16 cellular contexts compared by ENCODE assay signal in genomic region chr16:3589001-3589400, GRCh38. TPM values are rescaled to one million over a fixed set of nuclear protein-coding genes. Genes with fewer than 3 reads are reported as not detected.
A peak's percentile ranks its signal among the peaks of the same experiment; 100 is the strongest.
DNase-seq lines count a peak whose midpoint lies in the region; TF ChIP-seq lines count a peak whose summit lies in the region.
"Had no signal": no experiment of that assay in that cellular context is flagged by ENCODE, and none has a peak within 500 bp of the region (broad histone marks: within the 10 kb centered on the region; RNA-seq: fewer than 3 reads in every experiment).

No MANE protein-coding gene starts in this region.

- DNase-seq in Karpas-422 (no peak), smooth muscle cell (lab: John Stamatoyannopoulos, UW; ENCODE audit: unreplicated experiment) (no peak), MG63 (no peak), immature natural killer cell (no peak), retina (no peak)
- DNase-seq: 8988T; AML-193; C1 segment of cervical spinal cord; CD4-positive, alpha-beta memory T cell; DMS79; EL; H9 had no signal

- H2AFZ ChIP-seq in Karpas-422 (ENCODE audit: low read length), result no peak overlapping the region
- H2AFZ ChIP-seq in smooth muscle cell (ENCODE audit: low read depth), result no peak overlapping the region
- H2AFZ ChIP-seq: GM23338 had no signal

- peak overlapping the region; percentile 87 for H3K27ac Mint-ChIP-seq in dendritic cell treated with granulocyte-macrophage colony-stimulating factor and Interleukin-4, amounts not matched to agents 40 ng/mL and 50 ng/mL, for 4 days
- H3K27ac Mint-ChIP-seq in immature natural killer cell, result no peak overlapping the region

- peak overlapping the region; percentile 79 for H3K4me3 Mint-ChIP-seq in dendritic cell treated with granulocyte-macrophage colony-stimulating factor and Interleukin-4, amounts not matched to agents 40 ng/mL and 50 ng/mL, for 4 days
- no peak overlapping the region for H3K4me3 Mint-ChIP-seq in immature natural killer cell
- H3K4me3 Mint-ChIP-seq: CD4-positive, alpha-beta memory T cell; GM23338; H9 had no signal

- no peaks in the 10 kb centered on the region for H3K27me3 ChIP-seq in BLaER1 treated with 17β-estradiol and CSF1 and Interleukin-3, amounts not matched to agents 10 nM and 100 nM
- H3K27me3 ChIP-seq in Karpas-422 (ENCODE audit: low read length) (no peaks in the 10 kb centered on the region), smooth muscle cell (ENCODE audit: low read depth) (no peaks in the 10 kb centered on the region), MG63 (no peaks in the 10 kb centered on the region)

- peak overlapping the region; percentile 67 to 87 (median 80) for H3K9ac ChIP-seq in BLaER1 treated with 17β-estradiol and CSF1 and Interleukin-3, amounts not matched to agents 10 nM and 100 nM
- H3K9ac ChIP-seq in Karpas-422 (ENCODE audit: low read length), result no peak overlapping the region
- H3K9ac ChIP-seq in smooth muscle cell (ENCODE audit: low read depth), result no peak overlapping the region

- H3K27me3 Mint-ChIP-seq in dendritic cell treated with granulocyte-macrophage colony-stimulating factor and Interleukin-4, amounts not matched to agents 40 ng/mL and 50 ng/mL, for 4 days, result peaks cover 7% of the 10 kb centered on the region
- peaks cover 0 to 4% (median 4%) of the 10 kb centered on the region in 3 donors for H3K27me3 Mint-ChIP-seq in immature natural killer cell (ENCODE audit: low read depth in 3 of 3)
- H3K27me3 Mint-ChIP-seq: CD4-positive, alpha-beta memory T cell had no signal

- H3K27ac ChIP-seq in BLaER1 treated with 17β-estradiol and CSF1 and Interleukin-3, amounts not matched to agents 10 nM and 100 nM, result peak overlapping the region; percentile 45 to 96 (median 85); a peak in 21 of 22 replicates
- peak overlapping the region; percentile 93 for H3K27ac ChIP-seq in Karpas-422 (ENCODE audit: low read length)
- H3K27ac ChIP-seq in smooth muscle cell (ENCODE audit: low read depth), result peak overlapping the region; percentile 76

- H3K36me3 Mint-ChIP-seq in dendritic cell treated with granulocyte-macrophage colony-stimulating factor and Interleukin-4, amounts not matched to agents 40 ng/mL and 50 ng/mL, for 4 days (ENCODE audit: low read depth), result peaks cover 52% of the 10 kb centered on the region
- H3K36me3 Mint-ChIP-seq in immature natural killer cell, result peaks cover 12 to 29% (median 25%) of the 10 kb centered on the region in 3 donors

- peaks cover 75% of the 10 kb centered on the region for H3K4me1 Mint-ChIP-seq in dendritic cell treated with granulocyte-macrophage colony-stimulating factor and Interleukin-4, amounts not matched to agents 40 ng/mL and 50 ng/mL, for 4 days (ENCODE audit: low read depth)
- H3K4me1 Mint-ChIP-seq in immature natural killer cell, result peaks cover 19% of the 10 kb centered on the region in 2 donors

- no peaks in the 10 kb centered on the region for H3K9me2 ChIP-seq in Karpas-422 (replicated peaks; ENCODE audit: insufficient read depth, low read length)

- peaks cover 64 to 100% (median 82%) of the 10 kb centered on the region in 10 experiments for H3K4me1 ChIP-seq in BLaER1 treated with 17β-estradiol and CSF1 and Interleukin-3, amounts not matched to agents 10 nM and 100 nM
- H3K4me1 ChIP-seq in Karpas-422 (ENCODE audit: low read length) (peaks cover 31% of the 10 kb centered on the region), smooth muscle cell (ENCODE audit: low read depth) (no peaks in the 10 kb centered on the region)

- peak overlapping the region; percentile 87 to 100 (median 96) for H3K4me2 ChIP-seq in BLaER1 treated with 17β-estradiol and CSF1 and Interleukin-3, amounts not matched to agents 10 nM and 100 nM
- H3K4me2 ChIP-seq in Karpas-422 (ENCODE audit: low read depth, low read length, poor library complexity, severe bottlenecking) (no peak overlapping the region), smooth muscle cell (peak overlapping the region; percentile 59)
- H3K4me2 ChIP-seq: GM23338 had no signal

- H3K36me3 ChIP-seq in BLaER1 treated with 17β-estradiol and CSF1 and Interleukin-3, amounts not matched to agents 10 nM and 100 nM, result peaks cover 2 to 45% (median 21%) of the 10 kb centered on the region in 11 experiments; a peak in 21 of 22 replicates
- H3K36me3 ChIP-seq in Karpas-422 (ENCODE audit: insufficient read depth, low read length), result peaks cover 34% of the 10 kb centered on the region
- H3K36me3 ChIP-seq in smooth muscle cell (ENCODE audit: low read depth), result no peaks in the 10 kb centered on the region
- peaks cover 17% of the 10 kb centered on the region for H3K36me3 ChIP-seq in MG63

- H4K20me1 ChIP-seq in BLaER1 treated with 17β-estradiol and CSF1 and Interleukin-3, amounts not matched to agents 10 nM and 100 nM, result peaks cover 0 to 30% (median 0%) of the 10 kb centered on the region in 11 experiments; a peak in 5 of 22 replicates
- H4K20me1 ChIP-seq in Karpas-422 (ENCODE audit: insufficient read depth, low read depth, low read length), result no peaks in the 10 kb centered on the region
- no peaks in the 10 kb centered on the region for H4K20me1 ChIP-seq in smooth muscle cell (ENCODE audit: low read depth)

- intact Hi-C loops in dendritic cell treated with granulocyte-macrophage colony-stimulating factor and Interleukin-4, amounts not matched to agents 40 ng/mL and 50 ng/mL, for 4 days (cut with micrococcal nuclease), result no loop called here

- no peak for TF ChIP-seq CTCF in smooth muscle cell (IDR thresholded peaks at IDR 0.05; ENCODE audit: borderline replicate concordance, insufficient read depth, poor library complexity, severe bottlenecking)

- H3K9me3 Mint-ChIP-seq in dendritic cell treated with granulocyte-macrophage colony-stimulating factor and Interleukin-4, amounts not matched to agents 40 ng/mL and 50 ng/mL, for 4 days, result no peaks in the 10 kb centered on the region
- H3K9me3 Mint-ChIP-seq in immature natural killer cell, result no peaks in the 10 kb centered on the region
- H3K9me3 Mint-ChIP-seq: CD4-positive, alpha-beta memory T cell; GM23338; H9 had no signal

- peak overlapping the region; percentile 41 to 79 (median 64); a peak in 19 of 20 replicates for H3K4me3 ChIP-seq in BLaER1 treated with 17β-estradiol and CSF1 and Interleukin-3, amounts not matched to agents 10 nM and 100 nM
- H3K4me3 ChIP-seq in Karpas-422 (ENCODE audit: low read length) (no peak overlapping the region), smooth muscle cell (no peak overlapping the region), MG63 (no peak overlapping the region)
- H3K4me3 ChIP-seq: GM23338 had no signal

- 98% methylated on average over 22 of the region's 22 CpGs for WGBS in smooth muscle cell (ENCODE audit: low lambda C conversion rate)

- no peaks in the 10 kb centered on the region for H3F3A ChIP-seq in smooth muscle cell (ENCODE audit: low read depth)

- H3K79me2 ChIP-seq in Karpas-422 (ENCODE audit: low read length) (peaks cover 6% of the 10 kb centered on the region; the same call in 1 of the 2 replicates), smooth muscle cell (ENCODE audit: low read depth) (no peaks in the 10 kb centered on the region)

- no peaks in the 10 kb centered on the region for H3K9me3 ChIP-seq in BLaER1 treated with 17β-estradiol and CSF1 and Interleukin-3, amounts not matched to agents 10 nM and 100 nM (replicated peaks in 1 of 11)
- H3K9me3 ChIP-seq in Karpas-422 (ENCODE audit: low read length) (no peaks in the 10 kb centered on the region), smooth muscle cell (replicated peaks; ENCODE audit: low read depth) (no peaks in the 10 kb centered on the region), MG63 (no peaks in the 10 kb centered on the region)

RNA-seq across cellular contexts. Expression of gene NLRC3, which starts 11.8 kb away (rescaled TPM):
- total RNA-seq in Karpas-422 (2014; rRNA removed; shearing (Covaris generic); ENCODE audit: low replicate concordance), result 22.4 and 31.5 TPM in 2 replicates
- total RNA-seq in smooth muscle cell, result not detected in 2 replicates
- polyA plus RNA-seq in smooth muscle cell, result 0.02 and 0.48 TPM in 2 replicates
- total RNA-seq in MG63 (2014; rRNA removed; shearing (Covaris generic); ENCODE audit: low replicate concordance), result 0.03 TPM in 1 of 2 replicates, not detected in the other
- polyA plus RNA-seq in immature natural killer cell, result 10 to 100 TPM; 18.3 to 68.0 (median 24.9) TPM
- total RNA-seq: HT-29 had no signal

RNA-seq across cellular contexts. Expression of gene SLX4, which starts 22.4 kb away (rescaled TPM):
- total RNA-seq in Karpas-422 (2014; rRNA removed; shearing (Covaris generic); ENCODE audit: low replicate concordance), result 9.1 and 12.7 TPM in 2 replicates
- total RNA-seq in smooth muscle cell, result 2.6 and 3.6 TPM in 2 replicates
- polyA plus RNA-seq in smooth muscle cell, result 3.1 and 3.5 TPM in 2 replicates
- total RNA-seq in MG63 (2014; rRNA removed; shearing (Covaris generic); ENCODE audit: low replicate concordance), result 2.6 and 4.8 TPM in 2 replicates
- 1 to 10 TPM in 1 of 3 donors, under 1 TPM in 1, not detected in 1; 0.43 to 1.8 TPM for polyA plus RNA-seq in immature natural killer cell

Comparison
In these comparisons a context has a peak if more than half of its experiments do, and no peak if none do; other contexts are left out.
1. H3K4me3 ChIP-seq: peak in BLaER1 treated with 17β-estradiol and CSF1 and Interleukin-3, amounts not matched to agents 10 nM and 100 nM (10 of 10); none in Karpas-422 (single experiment), smooth muscle cell (single experiment) and MG63 (single experiment).
2. H3K9ac ChIP-seq: peak in BLaER1 treated with 17β-estradiol and CSF1 and Interleukin-3, amounts not matched to agents 10 nM and 100 nM (11 of 11); none in Karpas-422 (single experiment) and smooth muscle cell (single experiment).
3. RNA of gene NLRC3, which starts 11.8 kb away (total RNA-seq): 22.4 to 31.5 TPM in Karpas-422; 0.03 TPM in MG63 and not detected in smooth muscle cell; every median in the first group is over 10 times any median in the second.
4. Peak in every context shown above with its lines, with median percentiles within 50 percentile points of each other: H3K27ac ChIP-seq.